Comparison of ENCODE assay signal across 27 cellular contexts in the genomic region with DNA sequence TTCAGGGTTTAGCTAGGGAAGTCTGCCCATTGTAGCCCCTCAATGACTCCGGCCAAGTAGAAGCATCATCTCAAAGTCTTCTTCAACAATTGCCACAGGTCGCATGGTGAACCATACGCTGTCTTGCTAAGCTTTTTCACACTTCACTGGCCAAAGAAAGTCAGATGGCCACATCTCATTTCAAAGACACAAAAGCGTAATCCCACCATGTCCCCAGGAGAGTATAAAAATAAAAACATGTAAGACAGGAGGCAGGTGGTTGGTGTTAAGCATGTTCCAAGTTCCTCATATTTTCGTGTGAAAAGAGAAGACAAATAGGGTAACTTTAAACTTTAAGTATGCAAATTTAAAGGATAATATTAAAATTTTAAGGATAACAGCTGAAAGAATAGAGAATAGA.
"Had no signal": no experiment of that assay in that cellular context is flagged by ENCODE, and none has a peak within 500 bp of the region (broad histone marks: within the 10 kb centered on the region; RNA-seq: fewer than 3 reads in every experiment).

No MANE protein-coding gene starts in this region.

- H3K4me3 ChIP-seq: dorsolateral prefrontal cortex, lower lobe of right lung, mucosa of descending colon, pancreas, smooth muscle cell, testis, tibial artery had no signal

- H3K4me1 Mint-ChIP-seq: immature natural killer cell had no signal

- H3K9me3 ChIP-seq: lower lobe of right lung, mucosa of descending colon, pancreas, testis, tibial artery had no signal

- H3K36me3 Mint-ChIP-seq: immature natural killer cell; memory B cell; mesothelial cell of epicardium; naive thymus-derived CD8-positive, alpha-beta T cell; type B pancreatic cell had no signal

- H3K4me2 ChIP-seq: smooth muscle cell had no signal

- H3K27ac ChIP-seq: lower lobe of right lung, pancreas, testis, tibial artery had no signal

- ATAC-seq: left ventricle myocardium superior; lower lobe of right lung; mucosa of descending colon; naive thymus-derived CD8-positive, alpha-beta T cell; pancreas; sciatic nerve; stimulated activated naive CD8-positive, alpha-beta T cell treated with anti-CD3 and anti-CD28 coated beads, Interleukin-15, Interleukin-2, amounts not matched to agents 100 U/mL and 50 U/mL, for 24 hours had no signal

- H3K4me3 Mint-ChIP-seq: immature natural killer cell; memory B cell; mesothelial cell of epicardium; naive thymus-derived CD8-positive, alpha-beta T cell; nephron progenitor cell; type B pancreatic cell had no signal

- H3K36me3 ChIP-seq: lower lobe of right lung, pancreas, tibial artery had no signal

- H3K27me3 Mint-ChIP-seq: type B pancreatic cell had no signal

- H3K4me1 ChIP-seq: lower lobe of right lung, pancreas, testis, tibial artery had no signal

- FAIRE-seq: colon, frontal cortex, keratinocyte, pancreas had no signal

- H3K27me3 ChIP-seq: dorsolateral prefrontal cortex, pancreas, testis, tibial artery had no signal

- H3K9me3 Mint-ChIP-seq: immature natural killer cell; memory B cell; mesothelial cell of epicardium; naive thymus-derived CD8-positive, alpha-beta T cell; nephron progenitor cell; type B pancreatic cell had no signal

- H3K27ac Mint-ChIP-seq: immature natural killer cell; memory B cell; naive thymus-derived CD8-positive, alpha-beta T cell; nephron progenitor cell; type B pancreatic cell had no signal

- DNase-seq: dorsolateral prefrontal cortex; effector CD4-positive, alpha-beta T cell; hypothalamus; immature natural killer cell; left ventricle myocardium superior; lower lobe of right lung; mucosa of descending colon; naive thymus-derived CD8-positive, alpha-beta T cell; nephron progenitor cell; occipital lobe; pancreas; stimulated activated CD4-positive, alpha-beta T cell treated with anti-CD3 and anti-CD28 coated beads, Interleukin-12 subunit alpha, Interleukin-12 subunit beta, amount 100 ng/mL, for 4 hours; stimulated activated CD4-positive, alpha-beta T cell treated with anti-CD3 and anti-CD28 coated beads, Interleukin-1b, Interleukin-23, amount 100 ng/mL, for 48 hours; stimulated activated CD4-positive, alpha-beta T cell treated with anti-CD3 and anti-CD28 coated beads, Interleukin-4, amount 100 ng/mL, for 1 hour; stimulated activated CD8-positive, alpha-beta memory T cell treated with anti-CD3 and anti-CD28 coated beads, Interleukin-4, amount 100 ng/mL, for 48 hours; stimulated activated naive CD8-positive, alpha-beta T cell treated with anti-CD3 and anti-CD28 coated beads, Interleukin-15, Interleukin-2, amounts not matched to agents 100 U/mL and 50 U/mL, for 24 hours; substantia nigra; testis; tibial artery had no signal
